ENCODE assay signal across 1 cellular context in genomic region chr13:76538004-76538403, GRCh38.
TF ChIP-seq lines count a peak whose summit lies in the region.

No MANE protein-coding gene starts in this region.

TF ChIP-seq in GM23338, 12 proteins besides CTCF, POLR2A, EP300 and RAD21 (continued from another document):
- TF ChIP-seq ZNF462 (CRISPR knock-in tag; IDR thresholded peaks at IDR 0.05) (no peak), JUNB (IDR thresholded peaks at IDR 0.05; ENCODE audit: unreplicated experiment) (no peak), POLR2AphosphoS5 (IDR thresholded peaks at IDR 0.05; ENCODE audit: low read depth) (no peak), EZH2 (IDR thresholded peaks at IDR 0.05; ENCODE audit: low read depth, unreplicated experiment) (no peak), STAT1 (IDR thresholded peaks at IDR 0.05; ENCODE audit: unreplicated experiment) (no peak), EZH2phosphoT487 (IDR thresholded peaks at IDR 0.05; ENCODE audit: unreplicated experiment) (no peak), ETS1 (IDR thresholded peaks at IDR 0.05) (no peak), NANOG (IDR thresholded peaks at IDR 0.05; ENCODE audit: borderline replicate concordance) (no peak)
TF ChIP-seq in GM23338: peak in this region for 0.
